18 cellular contexts compared by ENCODE assay signal in the genomic region with DNA sequence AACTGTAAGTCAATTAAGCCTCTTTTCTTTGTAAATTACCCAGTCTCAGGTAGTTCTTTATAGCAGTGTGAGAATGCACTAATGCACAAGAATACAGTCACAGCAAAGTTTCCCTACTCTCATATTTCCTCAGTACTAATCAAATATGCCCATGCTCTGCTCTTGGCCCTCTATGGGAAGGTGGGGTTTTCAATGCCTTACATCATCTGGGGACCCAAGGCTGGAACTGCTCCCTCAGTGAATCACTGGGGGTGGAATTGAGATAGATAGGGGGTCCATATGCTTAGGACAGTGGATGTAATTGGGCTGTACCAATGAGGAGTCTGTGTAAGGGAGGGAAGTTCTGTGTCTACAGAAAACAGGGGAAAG. TPM values are rescaled to one million over a fixed set of nuclear protein-coding genes. Genes with fewer than 3 reads are reported as not detected.
A peak's percentile ranks its signal among the peaks of the same experiment; 100 is the strongest.
DNase-seq lines count a peak whose midpoint lies in the region; ATAC-seq and TF ChIP-seq lines count a peak whose summit lies in the region.
"Had no signal": no experiment of that assay in that cellular context is flagged by ENCODE, and none has a peak within 500 bp of the region (broad histone marks: within the 10 kb centered on the region; RNA-seq: fewer than 3 reads in every experiment).

No MANE protein-coding gene starts in this region.

- H3K4me3 ChIP-seq in mammary epithelial cell (replicated peaks in 1 of 3; ENCODE audit: insufficient read depth in 1 of 3, low read depth in 2 of 3, low read length in 3 of 3) (no peak overlapping the region), esophagus squamous epithelium (no peak overlapping the region), osteoblast (ENCODE audit: insufficient read depth, low read length) (no peak overlapping the region)

- CTCF ChIA-PET in MCF 10A (lab: Yijun Ruan, JAX) (interaction anchor here (3.6 kb wide), 1 partner anchor 96 kb away, joined by 17 read pairs; no protein-coding TSS in a partner anchor), mammary epithelial cell (lab: Charles Lee; ENCODE audit: low non-redundant PET) (no interaction called here)

- peaks cover 29% of the 10 kb centered on the region for H3K4me1 ChIP-seq in mammary epithelial cell (ENCODE audit: insufficient read depth, low read length)
- peaks cover 14 to 70% (median 41%) of the 10 kb centered on the region in 3 donors for H3K4me1 ChIP-seq in esophagus squamous epithelium
- H3K4me1 ChIP-seq in osteoblast (ENCODE audit: insufficient read depth, low read length), result peaks cover 63% of the 10 kb centered on the region

- no peak overlapping the region for H3K4me2 ChIP-seq in mammary epithelial cell (ENCODE audit: insufficient read depth, low read depth, low read length)
- H3K4me2 ChIP-seq in osteoblast (ENCODE audit: insufficient read depth, low read length), result no peak overlapping the region

- no peak for DNase-seq in MCF 10A (ENCODE audit: unreplicated experiment)
- no peak for DNase-seq in mammary epithelial cell
- no peak for DNase-seq in esophagus squamous epithelium (lab: John Stamatoyannopoulos, UW)
- DNase-seq in osteoblast (ENCODE audit: insufficient read length, low spot score, missing footprints), result no peak
- no peak for DNase-seq in ecto neural progenitor cell (ENCODE audit: low spot score)
- no peak for DNase-seq in RPMI8226
- no peak for DNase-seq in stimulated activated CD4-positive, alpha-beta T cell treated with anti-CD3 and anti-CD28 coated beads, Interleukin-2, amount 100 ng/mL, for 24 hours
- DNase-seq: C1 segment of cervical spinal cord, NCI-H1105 treated with DMSO at 0.1 percent for 48 hours, NCI-H187, NCI-H446 treated with DMSO at 0.1 percent for 48 hours, NCI-H774, SHP77 had no signal

- no peaks in the 10 kb centered on the region for H3K9me3 Mint-ChIP-seq in MCF 10A (ENCODE audit: unreplicated experiment)

- H4K20me1 ChIP-seq in mammary epithelial cell (ENCODE audit: insufficient read depth, low read length) (no peaks in the 10 kb centered on the region), osteoblast (ENCODE audit: insufficient read depth, low read length) (no peaks in the 10 kb centered on the region)

- H3K4me3 Mint-ChIP-seq in MCF 10A (ENCODE audit: unreplicated experiment), result no peak overlapping the region

- peaks cover 56% of the 10 kb centered on the region for H3K4me1 Mint-ChIP-seq in MCF 10A (ENCODE audit: insufficient read depth, unreplicated experiment)

- TF ChIP-seq POLR2A in esophagus squamous epithelium (IDR thresholded peaks at IDR 0.05), result no peak

- H3K9ac ChIP-seq in mammary epithelial cell (ENCODE audit: insufficient read depth, low read length), result no peak overlapping the region

- H3K36me3 ChIP-seq in mammary epithelial cell (ENCODE audit: insufficient read depth, low read length) (no peaks in the 10 kb centered on the region), esophagus squamous epithelium (no peaks in the 10 kb centered on the region), osteoblast (ENCODE audit: insufficient read depth, low read length) (no peaks in the 10 kb centered on the region)

- dilution Hi-C loops in mammary epithelial cell (cut with HindIII; ENCODE audit: low sequenced_read_pairs), result no loop called here

- H3K27me3 ChIP-seq in mammary epithelial cell (ENCODE audit: insufficient read depth, low read length) (no peaks in the 10 kb centered on the region), esophagus squamous epithelium (no peaks in the 10 kb centered on the region), osteoblast (ENCODE audit: insufficient read depth, low read length) (no peaks in the 10 kb centered on the region)

- H3K36me3 Mint-ChIP-seq in MCF 10A (ENCODE audit: insufficient read depth, unreplicated experiment), result peaks cover 5% of the 10 kb centered on the region

- H3K27ac Mint-ChIP-seq in MCF 10A (ENCODE audit: low read depth, unreplicated experiment), result peak overlapping the region; percentile 72

- intact Hi-C loops in MCF 10A (cut with micrococcal nuclease), result loop anchor here (2.0 kb wide), 1 partner anchor 98 kb away; no protein-coding TSS in a partner anchor
- intact Hi-C loops in mammary epithelial cell (cut with micrococcal nuclease), result no loop called here
- intact Hi-C loops in esophagus squamous epithelium (cut with DNase I), result no loop called here

- in situ Hi-C loops in mammary epithelial cell (cut with MboI; ENCODE audit: low sequenced_read_pairs in 2 of 2), result no loop called here

- no peaks in the 10 kb centered on the region for H3K79me2 ChIP-seq in mammary epithelial cell (ENCODE audit: insufficient read depth, low read length)
- H3K79me2 ChIP-seq in osteoblast (ENCODE audit: insufficient read depth, low read length), result no peaks in the 10 kb centered on the region

- no peaks in the 10 kb centered on the region for H3K27me3 Mint-ChIP-seq in MCF 10A (ENCODE audit: insufficient read depth, unreplicated experiment)

- H3K9me3 ChIP-seq in mammary epithelial cell (replicated peaks; ENCODE audit: insufficient read depth, low read length) (no peaks in the 10 kb centered on the region), esophagus squamous epithelium (no peaks in the 10 kb centered on the region), osteoblast (ENCODE audit: low read depth, low read length) (no peaks in the 10 kb centered on the region)

- no peak for TF ChIP-seq CTCF in MCF 10A (IDR thresholded peaks at IDR 0.05; ENCODE audit: unreplicated experiment)
- no peak for TF ChIP-seq CTCF in mammary epithelial cell (conservative IDR thresholded peaks at IDR 0.05 in 1 of 2, IDR thresholded peaks at IDR 0.05 in 1 of 2; ENCODE audit: extremely low read depth in 1 of 2, insufficient read depth in 1 of 2, low read depth in 1 of 2, low read length in 2 of 2)
- no peak for TF ChIP-seq CTCF in esophagus squamous epithelium (IDR thresholded peaks at IDR 0.05)
- TF ChIP-seq CTCF in osteoblast (IDR thresholded peaks at IDR 0.05; ENCODE audit: extremely low read depth, low read depth, low read length), result no peak

- POLR2A ChIA-PET in MCF 10A (lab: Yijun Ruan, JAX), result no interaction called here

- BruUV-seq in MCF 10A (replicated peaks; lab: Mats Ljungman, UMichigan), result no TSS peak
- BruUV-seq in mammary epithelial cell (replicated peaks; lab: Mats Ljungman, UMichigan), result no TSS peak

- H2AFZ ChIP-seq in mammary epithelial cell (ENCODE audit: low read depth, low read length) (no peak overlapping the region), osteoblast (ENCODE audit: low read length) (no peak overlapping the region)

- no peak for ATAC-seq in GM18502 (IDR thresholded peaks at IDR 0.05; ENCODE audit: poor library complexity, unreplicated experiment)
- ATAC-seq: HCT116, Panc1 had no signal

- no peak overlapping the region for H3K27ac ChIP-seq in mammary epithelial cell (ENCODE audit: insufficient read depth, low read depth, low read length)
- peak overlapping the region; percentile 5 to 86 (median 44) for H3K27ac ChIP-seq in esophagus squamous epithelium
- H3K27ac ChIP-seq in osteoblast (ENCODE audit: low read depth, low read length), result peak overlapping the region; percentile 33
- H3K27ac ChIP-seq: 22Rv1, HL-60 had no signal

RNA-seq across cellular contexts. Expression of gene AKR1C1, which starts 16.9 kb away (rescaled TPM):
- total RNA-seq in MCF 10A (2022) (4.3 and 6.2 TPM in 2 replicates), mammary epithelial cell (10 to 100 TPM in 1 of 2 donors, 1 to 10 TPM in 1; 7.5 to 18.4 TPM), esophagus squamous epithelium (100 to 1,000 TPM; 166 to 232 (median 195) TPM), osteoblast (108 and 140 TPM in 2 replicates)
- polyA plus RNA-seq in mammary epithelial cell, result 62.4 TPM
- polyA minus RNA-seq in mammary epithelial cell, result 45.4 TPM

RNA-seq across cellular contexts. Expression of gene AKR1C2, which starts 57.3 kb away (rescaled TPM):
- total RNA-seq in MCF 10A (2022), result 19.7 and 21.1 TPM in 2 replicates
- 10 to 100 TPM; 19.7 to 28.0 TPM for total RNA-seq in mammary epithelial cell
- 40.3 TPM for polyA plus RNA-seq in mammary epithelial cell
- 22.8 TPM for polyA minus RNA-seq in mammary epithelial cell
- 100 to 1,000 TPM; 133 to 686 (median 378) TPM for total RNA-seq in esophagus squamous epithelium
- 38.6 and 46.0 TPM in 2 replicates for total RNA-seq in osteoblast
